ENCODE assay signal across 9 cellular contexts in genomic region chrX:155441097-155441496, GRCh38. TPM values are rescaled to one million over a fixed set of nuclear protein-coding genes. Genes with fewer than 3 reads are reported as not detected.
"Had no signal": no experiment of that assay in that cellular context is flagged by ENCODE, and none has a peak within 500 bp of the region (broad histone marks: within the 10 kb centered on the region; RNA-seq: fewer than 3 reads in every experiment).

No MANE protein-coding gene starts in this region.

- H3K4me3 ChIP-seq: GM12878 had no signal

- ATAC-seq: GM12878 had no signal

- FAIRE-seq: G401.6, GM12878, GM12891, GM12892, GM18507, GM19239 had no signal

- DNase-seq: GDM1, GF-D8 had no signal

RNA-seq across cellular contexts. Expression of gene F8A3, which starts 17.3 kb away (rescaled TPM):
- total RNA-seq: G401 had no signal

RNA-seq across cellular contexts. Expression of gene F8A2, which starts 59.2 kb away (rescaled TPM):
- total RNA-seq: G401, GM12878 had no signal
- polyA plus RNA-seq: GM12878 had no signal
